In genomic region chr3:129116482-129116946, GRCh38 we compare ENCODE assay signal across 1 cellular context.
A peak's percentile ranks its signal among the peaks of the same experiment; 100 is the strongest.
TF ChIP-seq lines count a peak whose summit lies in the region.

No MANE protein-coding gene starts in this region.

TF ChIP-seq in HepG2, 621 proteins besides CTCF, POLR2A, EP300 and RAD21 (continued from another document and continues in another):
- TF ChIP-seq ZNF503 (CRISPR knock-in tag; IDR thresholded peaks at IDR 0.05) (peak; percentile 23; the same call in 1 of the 2 replicates), MAF1 (CRISPR knock-in tag; IDR thresholded peaks at IDR 0.05; ENCODE audit: borderline replicate concordance) (no peak), PRDM15 (CRISPR knock-in tag; IDR thresholded peaks at IDR 0.05) (no peak), MIER2 (CRISPR knock-in tag; IDR thresholded peaks at IDR 0.05) (0 out of 2 replicates have a peak, but pooled peaks have one; percentile 44), MED1 (CRISPR knock-in tag; IDR thresholded peaks at IDR 0.05) (peak; percentile 31; the same call in 1 of the 2 replicates), MBD4 (IDR thresholded peaks at IDR 0.05; ENCODE audit: borderline replicate concordance, low read length) (no peak), ZNF609 (CRISPR knock-in tag; IDR thresholded peaks at IDR 0.05; ENCODE audit: borderline replicate concordance) (peak; percentile 64; the same call in 1 of the 2 replicates), BCL6 (CRISPR knock-in tag; IDR thresholded peaks at IDR 0.05) (peak; percentile 77), ZMYM4 (CRISPR knock-in tag; IDR thresholded peaks at IDR 0.05) (0 out of 2 replicates have a peak, but pooled peaks have one; percentile 25), ZNF574 (CRISPR knock-in tag; IDR thresholded peaks at IDR 0.05) (peak; percentile 21; the same call in 1 of the 2 replicates), RERE (CRISPR knock-in tag; IDR thresholded peaks at IDR 0.05; ENCODE audit: low read depth) (0 out of 2 replicates have a peak, but pooled peaks have one; percentile 17), PPARG (CRISPR knock-in tag; conservative IDR thresholded peaks at IDR 0.05) (peak; percentile 88), NR2C2 (CRISPR knock-in tag; IDR thresholded peaks at IDR 0.05; ENCODE audit: borderline replicate concordance) (peak; percentile 59; the same call in 1 of the 2 replicates), KMT2B (CRISPR knock-in tag; IDR thresholded peaks at IDR 0.05) (0 out of 2 replicates have a peak, but pooled peaks have one; percentile 33), NR1H2 (CRISPR knock-in tag; IDR thresholded peaks at IDR 0.05; ENCODE audit: borderline replicate concordance, low read depth) (no peak), HMG20A (CRISPR knock-in tag; IDR thresholded peaks at IDR 0.05; ENCODE audit: borderline replicate concordance) (peak; percentile 35; the same call in 1 of the 2 replicates), SOX13 (IDR thresholded peaks at IDR 0.05) (no peak), SOX13 (CRISPR knock-in tag; conservative IDR thresholded peaks at IDR 0.05 in 1 of 2, IDR thresholded peaks at IDR 0.05 in 1 of 2) (peak in 1 of 2 experiments; percentile 68; a peak in 2 of 4 replicates), KDM6A (CRISPR knock-in tag; IDR thresholded peaks at IDR 0.05; ENCODE audit: low read depth) (peak; percentile 29; the same call in 1 of the 2 replicates), HINFP (CRISPR knock-in tag; IDR thresholded peaks at IDR 0.05; ENCODE audit: low read depth) (peak; percentile 44; the same call in 1 of the 2 replicates), IKZF5 (CRISPR knock-in tag; IDR thresholded peaks at IDR 0.05) (0 out of 2 replicates have a peak, but pooled peaks have one; percentile 19), CREM (IDR thresholded peaks at IDR 0.05) (peak; percentile 21; the same call in 1 of the 2 replicates), CREM (CRISPR knock-in tag; IDR thresholded peaks at IDR 0.05) (no peak), ZNF772 (CRISPR knock-in tag; IDR thresholded peaks at IDR 0.05) (0 out of 2 replicates have a peak, but pooled peaks have one; percentile 39), GFI1 (CRISPR knock-in tag; IDR thresholded peaks at IDR 0.05; ENCODE audit: borderline replicate concordance) (peak; percentile 97), MEF2D (CRISPR knock-in tag; IDR thresholded peaks at IDR 0.05) (0 out of 2 replicates have a peak, but pooled peaks have one; percentile 36), SOX6 (IDR thresholded peaks at IDR 0.05) (no peak), SOX6 (CRISPR knock-in tag; IDR thresholded peaks at IDR 0.05) (peak; percentile 74), MTA1 (CRISPR knock-in tag; IDR thresholded peaks at IDR 0.05; ENCODE audit: borderline replicate concordance) (no peak), TIGD3 (CRISPR knock-in tag; IDR thresholded peaks at IDR 0.05; ENCODE audit: borderline replicate concordance) (no peak), HHEX (CRISPR knock-in tag; IDR thresholded peaks at IDR 0.05) (no peak), HDAC2 (CRISPR knock-in tag; IDR thresholded peaks at IDR 0.05) (peak; percentile 70; the same call in 1 of the 2 replicates)
